ENCODE assay signal across 11 cellular contexts in the genomic region with DNA sequence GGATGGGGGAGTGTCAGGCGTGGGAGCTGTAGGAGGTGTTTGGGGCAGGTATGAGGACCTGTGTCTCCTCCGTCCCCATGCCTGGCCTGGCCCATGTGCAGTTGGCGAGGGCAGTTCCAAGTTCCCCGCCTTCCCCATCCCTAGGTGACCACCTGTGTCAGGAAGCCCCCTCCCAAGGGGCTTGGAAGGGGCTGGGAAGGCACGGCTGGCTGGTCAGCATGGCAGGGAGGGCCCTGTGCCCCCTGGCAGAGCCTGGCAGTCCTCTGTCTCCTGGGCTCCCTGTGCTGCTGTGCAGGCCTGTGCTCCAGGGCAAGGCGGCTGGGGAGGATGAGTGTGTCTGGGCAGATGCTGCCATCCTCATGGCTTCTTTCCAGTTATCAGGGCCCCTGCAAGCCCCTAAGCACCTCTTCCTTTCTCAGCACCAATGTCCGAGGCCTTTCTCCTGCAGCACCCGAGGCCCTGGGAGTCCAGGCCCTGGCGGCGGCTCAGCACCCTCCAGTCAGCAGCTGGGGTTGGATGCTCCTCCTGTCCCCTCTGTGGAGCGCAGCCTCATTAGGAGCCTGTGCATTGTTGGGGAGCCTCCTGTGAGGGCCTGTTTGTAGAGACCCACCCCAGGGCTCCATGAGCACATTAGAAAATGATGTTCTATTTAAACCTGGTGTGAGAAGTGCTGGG.
"Had no signal": no experiment of that assay in that cellular context is flagged by ENCODE, and none has a peak within 500 bp of the region (broad histone marks: within the 10 kb centered on the region; RNA-seq: fewer than 3 reads in every experiment).

No MANE protein-coding gene starts in this region.

- H3K9me3 Mint-ChIP-seq: activated CD4-positive, alpha-beta T cell treated with anti-CD3 and anti-CD28 coated beads, Interleukin-2, amount 10 ng/mL, durations not matched to agents 24 days and 14 days; activated naive CD4-positive, alpha-beta T cell treated with anti-CD3 and anti-CD28 coated beads, Interleukin-2, amount 10 ng/mL, durations not matched to agents 7 days and 5 days; activated T-helper 2 cell treated with anti-CD3 and anti-CD28 coated beads, Interferon-gamma antibody, Interleukin-2, Interleukin-4, amounts not matched to agents 10 μg/mL and 5 μg/mL and 100 μg/mL, durations not matched to agents 14 hours and 24 hours and 36 hours; nephron had no signal

- H3K27me3 Mint-ChIP-seq: activated CD4-positive, alpha-beta T cell treated with anti-CD3 and anti-CD28 coated beads, Interleukin-2, amount 10 ng/mL, durations not matched to agents 24 days and 14 days; activated naive CD4-positive, alpha-beta T cell treated with anti-CD3 and anti-CD28 coated beads, Interleukin-2, amount 10 ng/mL, durations not matched to agents 7 days and 5 days had no signal

- H3K9me3 ChIP-seq: esophagus squamous epithelium, tibial artery, vagina had no signal

- H3K27ac Mint-ChIP-seq: activated CD4-positive, alpha-beta T cell treated with anti-CD3 and anti-CD28 coated beads, Interleukin-2, amount 10 ng/mL, durations not matched to agents 24 days and 14 days; activated naive CD4-positive, alpha-beta T cell treated with anti-CD3 and anti-CD28 coated beads, Interleukin-2, amount 10 ng/mL, durations not matched to agents 7 days and 5 days; activated T-helper 2 cell treated with anti-CD3 and anti-CD28 coated beads, Interferon-gamma antibody, Interleukin-2, Interleukin-4, amounts not matched to agents 10 μg/mL and 5 μg/mL and 100 μg/mL, durations not matched to agents 14 hours and 24 hours and 36 hours; nephron had no signal

- ATAC-seq: sciatic nerve had no signal

- H3K4me3 Mint-ChIP-seq: activated CD4-positive, alpha-beta T cell treated with anti-CD3 and anti-CD28 coated beads, Interleukin-2, amount 10 ng/mL, durations not matched to agents 24 days and 14 days; activated naive CD4-positive, alpha-beta T cell treated with anti-CD3 and anti-CD28 coated beads, Interleukin-2, amount 10 ng/mL, durations not matched to agents 7 days and 5 days; nephron had no signal

- H3K27ac ChIP-seq: esophagus squamous epithelium, tibial artery, vagina had no signal

- H3K36me3 ChIP-seq: esophagus squamous epithelium, vagina had no signal

- DNase-seq: activated CD4-positive, alpha-beta T cell treated with anti-CD3 and anti-CD28 coated beads, Interleukin-2, amount 10 ng/mL, durations not matched to agents 24 days and 14 days; activated naive CD4-positive, alpha-beta T cell treated with anti-CD3 and anti-CD28 coated beads, Interleukin-2, amount 10 ng/mL, durations not matched to agents 7 days and 5 days; activated T-cell treated with anti-CD3 and anti-CD28 coated beads for 4 hours; esophagus squamous epithelium; mesenchymal stem cell; T-helper 2 cell; tibial artery had no signal

- H3K4me1 ChIP-seq: tibial artery, vagina had no signal

- H3K4me3 ChIP-seq: esophagus squamous epithelium, tibial artery, vagina had no signal

- H3K27me3 ChIP-seq: esophagus squamous epithelium, tibial artery, vagina had no signal
